Comparison of ENCODE assay signal across 9 cellular contexts in the genomic region with DNA sequence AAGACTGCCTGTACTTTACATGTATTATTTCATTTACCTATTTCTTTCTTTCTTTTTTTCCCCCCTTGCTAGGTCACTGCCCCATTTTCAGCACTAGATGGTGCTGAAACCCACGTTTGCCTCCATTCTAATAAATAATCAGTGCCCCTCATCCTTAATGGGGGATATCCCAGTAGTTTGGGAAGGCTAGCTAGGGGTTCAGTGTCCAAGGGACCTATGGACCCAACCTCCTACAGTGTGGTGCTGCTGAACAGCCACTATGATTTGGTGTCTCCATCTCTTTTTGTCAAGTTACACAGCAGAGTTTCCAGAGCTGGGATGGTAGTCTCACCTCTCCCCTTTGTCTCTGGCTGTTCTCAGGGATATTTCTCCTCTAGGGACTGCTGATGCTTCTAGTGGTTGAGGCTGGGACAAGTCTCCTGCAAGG. TPM values are rescaled to one million over a fixed set of nuclear protein-coding genes. Genes with fewer than 3 reads are reported as not detected.
A peak's percentile ranks its signal among the peaks of the same experiment; 100 is the strongest.
DNase-seq lines count a peak whose midpoint lies in the region; ATAC-seq and TF ChIP-seq lines count a peak whose summit lies in the region.
"Had no signal": no experiment of that assay in that cellular context is flagged by ENCODE, and none has a peak within 500 bp of the region (broad histone marks: within the 10 kb centered on the region; RNA-seq: fewer than 3 reads in every experiment).

No MANE protein-coding gene starts in this region.

- no peaks in the 10 kb centered on the region for H3F3A ChIP-seq in SK-N-SH (replicated peaks; ENCODE audit: insufficient read depth)

- WGBS in SK-N-SH (ENCODE audit: low lambda C conversion rate), result 5% methylated on average over 1 of the region's 1 CpG

- H3K27me3 Mint-ChIP-seq in CD14-positive monocyte (ENCODE audit: low read depth in 3 of 3) (peaks cover 12 to 24% (median 17%) of the 10 kb centered on the region in 3 donors), immature natural killer cell (ENCODE audit: low read depth in 3 of 3) (peaks cover under 1 to 12% (median 2%) of the 10 kb centered on the region in 3 donors)
- peaks cover 51% of the 10 kb centered on the region for H3K27me3 Mint-ChIP-seq in activated CD4-positive, alpha-beta memory T cell treated with anti-CD3 and anti-CD28 coated beads, Interleukin-2, amount 10 ng/mL, durations not matched to agents 7 days and 5 days

- H3K9me3 ChIP-seq in SK-N-SH, result no peaks in the 10 kb centered on the region

- H3K79me2 ChIP-seq in SK-N-SH (ENCODE audit: insufficient read depth), result no peaks in the 10 kb centered on the region; the same call in 1 of the 2 replicates

- intact Hi-C loops in CD14-positive monocyte (cut with micrococcal nuclease), result no loop called here

- POLR2A ChIA-PET in SK-N-SH (lab: Yijun Ruan, JAX), result no interaction called here
- POLR2A ChIA-PET in activated CD4-positive, alpha-beta memory T cell treated with anti-CD3 and anti-CD28 coated beads, Interleukin-2, amount 10 ng/mL, durations not matched to agents 7 days and 5 days (lab: Charles Lee), result interaction anchor here (1.0 kb wide), 1 partner anchor 51 kb away, joined by 6 read pairs; no protein-coding TSS in a partner anchor

- peaks cover 0 to 3% (median 0%) of the 10 kb centered on the region in 7 donors for H3K9me3 Mint-ChIP-seq in CD14-positive monocyte
- H3K9me3 Mint-ChIP-seq in immature natural killer cell, result peaks cover 0 to 2% (median 0%) of the 10 kb centered on the region in 6 donors
- H3K9me3 Mint-ChIP-seq in activated CD4-positive, alpha-beta memory T cell treated with anti-CD3 and anti-CD28 coated beads, Interleukin-2, amount 10 ng/mL, durations not matched to agents 7 days and 5 days, result no peaks in the 10 kb centered on the region

- H3K4me3 ChIP-seq in SK-N-SH (ENCODE audit: low read depth in 2 of 2, low read length in 1 of 2), result no peak overlapping the region

- H3K27ac Mint-ChIP-seq in CD14-positive monocyte (no peak overlapping the region), immature natural killer cell (no peak overlapping the region)
- no peak overlapping the region for H3K27ac Mint-ChIP-seq in activated CD4-positive, alpha-beta memory T cell treated with anti-CD3 and anti-CD28 coated beads, Interleukin-2, amount 10 ng/mL, durations not matched to agents 7 days and 5 days

- TF ChIP-seq RAD21 in SK-N-SH (IDR thresholded peaks at IDR 0.05; ENCODE audit: low read length), result peak; percentile 70

- TF ChIP-seq CTCF in CD14-positive monocyte (IDR thresholded peaks at IDR 0.05) (peak; percentile 64), GM20000 (IDR thresholded peaks at IDR 0.05; ENCODE audit: extremely low read depth, missing control alignments) (peak; percentile 41), SK-N-SH (IDR thresholded peaks at IDR 0.05) (peak; percentile 72)

- no peak for DNase-seq in CD14-positive monocyte (ENCODE audit: low spot score)
- peak; percentile 36 for DNase-seq in GM20000 (ENCODE audit: low spot score)
- DNase-seq in SK-N-SH, result peak; percentile 40
- DNase-seq in immature natural killer cell, result peak; percentile 13 to 33 (median 20)
- no peak for DNase-seq in activated CD4-positive, alpha-beta T cell treated with anti-CD3 and anti-CD28 coated beads, Interleukin-2, amount 50 U/mL, for 1 hour
- no peak for DNase-seq in stimulated activated CD4-positive, alpha-beta T cell treated with anti-CD3 and anti-CD28 coated beads, Interleukin-4, amount 100 ng/mL, for 1 hour
- no peak for DNase-seq in activated CD4-positive, alpha-beta memory T cell treated with anti-CD3 and anti-CD28 coated beads, Interleukin-2, amount 10 ng/mL, durations not matched to agents 7 days and 5 days

- H3K9ac ChIP-seq in SK-N-SH, result no peak overlapping the region

- H3K4me1 Mint-ChIP-seq in CD14-positive monocyte, result peaks cover 5% of the 10 kb centered on the region
- no peaks in the 10 kb centered on the region for H3K4me1 Mint-ChIP-seq in immature natural killer cell
- H3K4me1 Mint-ChIP-seq in activated CD4-positive, alpha-beta memory T cell treated with anti-CD3 and anti-CD28 coated beads, Interleukin-2, amount 10 ng/mL, durations not matched to agents 7 days and 5 days, result no peaks in the 10 kb centered on the region

- no peak overlapping the region for H3K27ac ChIP-seq in SK-N-SH (ENCODE audit: low read depth in 2 of 2, low read length in 1 of 2)
- H3K27ac ChIP-seq: epithelial cell of prostate had no signal

- no peaks in the 10 kb centered on the region for H3K9me2 ChIP-seq in SK-N-SH

- CTCF ChIA-PET in SK-N-SH (lab: Yijun Ruan, JAX), result interaction anchor here (0.6 to 2.7 kb wide), 4 partner anchors 51 to 571 kb away, joined by 3 to 11 read pairs (median 4); no protein-coding TSS in a partner anchor
- CTCF ChIA-PET in activated CD4-positive, alpha-beta memory T cell treated with anti-CD3 and anti-CD28 coated beads, Interleukin-2, amount 10 ng/mL, durations not matched to agents 7 days and 5 days (lab: Charles Lee), result interaction anchor here (0.7 to 7.3 kb wide), 10 partner anchors 8 to 901 kb away, joined by 3 to 98 read pairs (median 6); no protein-coding TSS in a partner anchor

- no peak for ATAC-seq in HG03520 (IDR thresholded peaks at IDR 0.05; ENCODE audit: unreplicated experiment)

- no peaks in the 10 kb centered on the region for H3K36me3 ChIP-seq in SK-N-SH (replicated peaks in 1 of 2; ENCODE audit: control insufficient read depth in 1 of 2, insufficient read depth in 2 of 2, low read length in 1 of 2)

- no peaks in the 10 kb centered on the region for H3K27me3 ChIP-seq in SK-N-SH (ENCODE audit: insufficient read depth)

- H3K4me3 Mint-ChIP-seq in CD14-positive monocyte, result no peak overlapping the region
- no peak overlapping the region for H3K4me3 Mint-ChIP-seq in immature natural killer cell
- H3K4me3 Mint-ChIP-seq in activated CD4-positive, alpha-beta memory T cell treated with anti-CD3 and anti-CD28 coated beads, Interleukin-2, amount 10 ng/mL, durations not matched to agents 7 days and 5 days, result no peak overlapping the region

- TF ChIP-seq EP300 in SK-N-SH (IDR thresholded peaks at IDR 0.05; ENCODE audit: borderline replicate concordance in 1 of 2, low read depth in 1 of 2, low read length in 1 of 2), result no peak

- H3K36me3 Mint-ChIP-seq in CD14-positive monocyte, result no peaks in the 10 kb centered on the region
- no peaks in the 10 kb centered on the region for H3K36me3 Mint-ChIP-seq in immature natural killer cell
- H3K36me3 Mint-ChIP-seq in activated CD4-positive, alpha-beta memory T cell treated with anti-CD3 and anti-CD28 coated beads, Interleukin-2, amount 10 ng/mL, durations not matched to agents 7 days and 5 days (ENCODE audit: low read depth), result no peaks in the 10 kb centered on the region

- H3K4me2 ChIP-seq in SK-N-SH, result no peak overlapping the region

- no peaks in the 10 kb centered on the region for H4K20me1 ChIP-seq in SK-N-SH (ENCODE audit: insufficient read depth)

- no peak overlapping the region for H2AFZ ChIP-seq in SK-N-SH (ENCODE audit: low read depth)

- H3K4me1 ChIP-seq in SK-N-SH (ENCODE audit: control insufficient read depth in 1 of 2, insufficient read depth in 2 of 2, low read depth in 1 of 2, low read length in 1 of 2), result peaks cover 0 to 24% of the 10 kb centered on the region in 2 experiments; a peak in 2 of 4 replicates

TF ChIP-seq in SK-N-SH, 30 proteins besides CTCF, POLR2A, EP300 and RAD21:
- TF ChIP-seq SIN3A (IDR thresholded peaks at IDR 0.05; ENCODE audit: borderline replicate concordance, low read depth, low read length) (no peak), SMC3 (IDR thresholded peaks at IDR 0.05; ENCODE audit: low read depth, low read length) (peak; percentile 47)

RNA-seq across cellular contexts. Expression of a gene that starts 6.5 kb away (rescaled TPM):
- polyA plus RNA-seq in CD14-positive monocyte (1 to 10 TPM; 3.3 to 4.3 TPM), SK-N-SH (2012; rRNA removed) (5.2 and 6.6 TPM in 2 replicates), immature natural killer cell (10 to 100 TPM in 1 of 3 donors, 1 to 10 TPM in 2; 4.4 to 12.1 (median 7.4) TPM)
- polyA plus RNA-seq in SK-N-SH (2012; cell fraction: cytosol; rRNA removed), result 5.8 and 6.1 TPM in 2 replicates
- polyA plus RNA-seq in SK-N-SH (2012; cell fraction: nucleus; rRNA removed), result 7.6 and 15.4 TPM in 2 replicates
- total RNA-seq in activated CD4-positive, alpha-beta memory T cell treated with anti-CD3 and anti-CD28 coated beads, Interleukin-2, amount 10 ng/mL, durations not matched to agents 7 days and 5 days, result 10 to 100 TPM; 15.8 to 17.7 TPM

RNA-seq across cellular contexts. Expression of a gene that starts 7.8 kb away (rescaled TPM):
- polyA plus RNA-seq in CD14-positive monocyte (not detected), SK-N-SH (2012; rRNA removed) (50.0 and 69.5 TPM in 2 replicates), immature natural killer cell (under 1 TPM in 1 of 3 donors, not detected in 2; 0.28 TPM)
- 65.5 and 65.6 TPM in 2 replicates for polyA plus RNA-seq in SK-N-SH (2012; cell fraction: cytosol; rRNA removed)
- polyA plus RNA-seq in SK-N-SH (2012; cell fraction: nucleus; rRNA removed), result 28.7 and 58.5 TPM in 2 replicates
- not detected for total RNA-seq in activated CD4-positive, alpha-beta memory T cell treated with anti-CD3 and anti-CD28 coated beads, Interleukin-2, amount 10 ng/mL, durations not matched to agents 7 days and 5 days

Comparison
In these comparisons a context has a peak if more than half of its experiments do, and no peak if none do; other contexts are left out.
1. DNase-seq: peak in GM20000 (single experiment), SK-N-SH (single experiment) and immature natural killer cell (3 of 3); none in CD14-positive monocyte (single experiment), activated CD4-positive, alpha-beta T cell treated with anti-CD3 and anti-CD28 coated beads, Interleukin-2, amount 50 U/mL, for 1 hour (single experiment), stimulated activated CD4-positive, alpha-beta T cell treated with anti-CD3 and anti-CD28 coated beads, Interleukin-4, amount 100 ng/mL, for 1 hour (single experiment) and activated CD4-positive, alpha-beta memory T cell treated with anti-CD3 and anti-CD28 coated beads, Interleukin-2, amount 10 ng/mL, durations not matched to agents 7 days and 5 days (single experiment).
2. RNA of a gene that starts 7.8 kb away (polyA plus RNA-seq): 28.7 to 69.5 TPM in SK-N-SH; 0.28 TPM in immature natural killer cell and not detected in CD14-positive monocyte; every median in the first group is over 10 times any median in the second.
3. Peak in every context shown above with its lines, with median percentiles within 50 percentile points of each other: CTCF ChIP-seq.